Comparison of ENCODE assay signal across 10 cellular contexts in the genomic region with DNA sequence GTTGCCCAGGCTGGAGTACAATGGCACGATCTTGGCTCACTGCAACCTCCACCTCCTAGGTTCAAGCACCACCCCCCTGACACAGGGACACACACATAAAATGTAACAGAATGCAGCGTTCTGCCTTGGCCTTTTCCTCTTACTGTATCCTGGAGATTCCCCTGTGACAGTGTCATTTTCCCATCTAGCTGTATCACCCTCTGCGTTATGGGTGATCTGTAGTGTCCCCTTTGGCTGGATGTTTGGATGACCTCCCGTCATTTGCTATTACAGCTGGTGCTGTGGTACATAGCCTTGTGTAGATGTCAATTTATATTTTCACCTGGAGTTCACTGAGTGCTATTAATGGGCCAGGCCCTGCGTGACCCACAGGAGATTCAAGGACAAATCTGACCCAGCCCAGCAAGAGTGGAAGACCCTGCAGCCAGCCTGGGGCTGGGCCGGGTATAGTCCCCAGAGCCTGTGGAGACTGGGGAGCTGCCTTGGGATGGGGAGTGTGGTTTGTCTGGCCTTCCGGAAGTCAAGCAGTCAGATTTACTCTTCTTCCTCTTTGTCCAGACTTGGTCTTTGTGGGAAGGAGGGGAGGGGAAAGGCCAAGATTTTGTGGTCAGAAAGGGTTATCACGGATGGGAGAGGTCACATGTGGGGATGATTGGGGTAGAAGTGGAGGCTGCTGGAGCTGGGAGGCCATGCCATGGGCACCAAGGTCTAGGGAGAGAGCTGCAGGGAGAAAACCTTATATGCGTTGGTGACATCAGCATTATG. TPM values are rescaled to one million over a fixed set of nuclear protein-coding genes. Genes with fewer than 3 reads are reported as not detected.
A peak's percentile ranks its signal among the peaks of the same experiment; 100 is the strongest.
DNase-seq lines count a peak whose midpoint lies in the region; ATAC-seq and TF ChIP-seq lines count a peak whose summit lies in the region.
"Had no signal": no experiment of that assay in that cellular context is flagged by ENCODE, and none has a peak within 500 bp of the region (broad histone marks: within the 10 kb centered on the region; RNA-seq: fewer than 3 reads in every experiment).

No MANE protein-coding gene starts in this region.

- no peaks in the 10 kb centered on the region for H3K9me3 ChIP-seq in BLaER1 treated with 17β-estradiol and CSF1 and Interleukin-3, amounts not matched to agents 10 nM and 100 nM (replicated peaks in 1 of 11)
- no peaks in the 10 kb centered on the region for H3K9me3 ChIP-seq in gastroesophageal sphincter
- H3K9me3 ChIP-seq in psoas muscle, result no peaks in the 10 kb centered on the region
- H3K9me3 ChIP-seq in WERI-Rb-1 (ENCODE audit: severe bottlenecking), result no peaks in the 10 kb centered on the region
- H3K9me3 ChIP-seq: BE2C had no signal

- TF ChIP-seq EP300 in gastroesophageal sphincter (IDR thresholded peaks at IDR 0.05), result no peak

- TF ChIP-seq POLR2A in gastroesophageal sphincter (IDR thresholded peaks at IDR 0.05), result no peak

- H3K27me3 ChIP-seq in BLaER1 treated with 17β-estradiol and CSF1 and Interleukin-3, amounts not matched to agents 10 nM and 100 nM, result no peaks in the 10 kb centered on the region
- no peaks in the 10 kb centered on the region for H3K27me3 ChIP-seq in gastroesophageal sphincter
- no peaks in the 10 kb centered on the region for H3K27me3 ChIP-seq in psoas muscle (ENCODE audit: insufficient read depth in 3 of 3, low read length in 2 of 3)
- no peaks in the 10 kb centered on the region for H3K27me3 ChIP-seq in WERI-Rb-1 (ENCODE audit: insufficient read depth, low read depth, severe bottlenecking)
- H3K27me3 ChIP-seq: BE2C had no signal

- peak; percentile 27 for DNase-seq in SKM-1 (lab: John Stamatoyannopoulos, UW; ENCODE audit: unreplicated experiment)
- DNase-seq in psoas muscle, result no peak
- no peak for DNase-seq in WERI-Rb-1
- no peak for DNase-seq in NCI-H146 treated with DMSO at 0.1 percent for 48 hours (lab: John Stamatoyannopoulos, UW; ENCODE audit: unreplicated experiment)
- DNase-seq in H4 (ENCODE audit: low spot score), result no peak
- no peak for DNase-seq in SW 1271 (lab: John Stamatoyannopoulos, UW)
- DNase-seq: BE2C had no signal

- peaks cover 0 to 83% (median 9%) of the 10 kb centered on the region in 11 experiments; a peak in 11 of 22 replicates for H4K20me1 ChIP-seq in BLaER1 treated with 17β-estradiol and CSF1 and Interleukin-3, amounts not matched to agents 10 nM and 100 nM

- TF ChIP-seq CTCF in gastroesophageal sphincter (IDR thresholded peaks at IDR 0.05) (no peak), psoas muscle (IDR thresholded peaks at IDR 0.05) (no peak), WERI-Rb-1 (IDR thresholded peaks at IDR 0.05; ENCODE audit: low read depth, low read length) (no peak)

- H3K9ac ChIP-seq in BLaER1 treated with 17β-estradiol and CSF1 and Interleukin-3, amounts not matched to agents 10 nM and 100 nM, result peak overlapping the region in 8 of 11 experiments; percentile 3 to 42 (median 19); a peak in 6 of 22 replicates

- H3K4me2 ChIP-seq in BLaER1 treated with 17β-estradiol and CSF1 and Interleukin-3, amounts not matched to agents 10 nM and 100 nM, result peak overlapping the region; percentile 45 to 87 (median 77)

- peaks cover 0 to 64% (median 18%) of the 10 kb centered on the region in 11 experiments; a peak in 12 of 22 replicates for H3K36me3 ChIP-seq in BLaER1 treated with 17β-estradiol and CSF1 and Interleukin-3, amounts not matched to agents 10 nM and 100 nM
- peaks cover 0 to 2% of the 10 kb centered on the region in 2 donors for H3K36me3 ChIP-seq in gastroesophageal sphincter
- H3K36me3 ChIP-seq in psoas muscle (ENCODE audit: insufficient read depth in 1 of 2, low read depth in 1 of 2), result no peaks in the 10 kb centered on the region
- H3K36me3 ChIP-seq in WERI-Rb-1, result no peaks in the 10 kb centered on the region
- H3K36me3 ChIP-seq: BE2C had no signal

- ATAC-seq in gastroesophageal sphincter (no peak), psoas muscle (peak in 3 of 4 donors; percentile 12 to 43 (median 33))
- ATAC-seq: WTC11 had no signal

- no peak overlapping the region for H3K4me3 ChIP-seq in BLaER1 treated with 17β-estradiol and CSF1 and Interleukin-3, amounts not matched to agents 10 nM and 100 nM
- H3K4me3 ChIP-seq in gastroesophageal sphincter (no peak overlapping the region), psoas muscle (no peak overlapping the region), WERI-Rb-1 (ENCODE audit: low read depth, low read length) (no peak overlapping the region)

- peaks cover 56 to 100% (median 77%) of the 10 kb centered on the region in 10 experiments for H3K4me1 ChIP-seq in BLaER1 treated with 17β-estradiol and CSF1 and Interleukin-3, amounts not matched to agents 10 nM and 100 nM
- H3K4me1 ChIP-seq in gastroesophageal sphincter (peaks cover 4 to 93% (median 14%) of the 10 kb centered on the region in 3 donors), psoas muscle (peaks cover 57% of the 10 kb centered on the region)

- 83 to 89% methylated on average over 5 of the region's 9 CpGs for WGBS in gastroesophageal sphincter (ENCODE audit: low coverage in 1 of 2), 2 donors
- 48 to 53% (median 53%) methylated on average over 9 of the region's 9 CpGs for WGBS in psoas muscle, 3 donors

- H3K27ac ChIP-seq in BLaER1 treated with 17β-estradiol and CSF1 and Interleukin-3, amounts not matched to agents 10 nM and 100 nM, result peak overlapping the region in 10 of 11 experiments; percentile 20 to 59 (median 44); a peak in 19 of 22 replicates
- H3K27ac ChIP-seq in gastroesophageal sphincter (peak overlapping the region; percentile 83 to 95 (median 88)), psoas muscle (peak overlapping the region; percentile 95), WERI-Rb-1 (no peak overlapping the region)

- intact Hi-C loops in psoas muscle (cut with DNase I), result no loop called here

RNA-seq across cellular contexts. Expression of a gene that starts 43.6 kb away (rescaled TPM):
- total RNA-seq in gastroesophageal sphincter, result 100 to 1,000 TPM; 116 to 172 (median 144) TPM
- 10 to 100 TPM; 49.9 to 86.5 (median 53.7) TPM for total RNA-seq in psoas muscle
- 100 to 1,000 TPM in 1 of 3 donors, 10 to 100 TPM in 2; 50.5 to 116 (median 60.1) TPM for polyA plus RNA-seq in psoas muscle
- 72.3 and 86.2 TPM in 2 replicates for total RNA-seq in H4 (2014; rRNA removed; shearing (Covaris generic))
